Comparison of ENCODE assay signal across 8 cellular contexts in the genomic region with DNA sequence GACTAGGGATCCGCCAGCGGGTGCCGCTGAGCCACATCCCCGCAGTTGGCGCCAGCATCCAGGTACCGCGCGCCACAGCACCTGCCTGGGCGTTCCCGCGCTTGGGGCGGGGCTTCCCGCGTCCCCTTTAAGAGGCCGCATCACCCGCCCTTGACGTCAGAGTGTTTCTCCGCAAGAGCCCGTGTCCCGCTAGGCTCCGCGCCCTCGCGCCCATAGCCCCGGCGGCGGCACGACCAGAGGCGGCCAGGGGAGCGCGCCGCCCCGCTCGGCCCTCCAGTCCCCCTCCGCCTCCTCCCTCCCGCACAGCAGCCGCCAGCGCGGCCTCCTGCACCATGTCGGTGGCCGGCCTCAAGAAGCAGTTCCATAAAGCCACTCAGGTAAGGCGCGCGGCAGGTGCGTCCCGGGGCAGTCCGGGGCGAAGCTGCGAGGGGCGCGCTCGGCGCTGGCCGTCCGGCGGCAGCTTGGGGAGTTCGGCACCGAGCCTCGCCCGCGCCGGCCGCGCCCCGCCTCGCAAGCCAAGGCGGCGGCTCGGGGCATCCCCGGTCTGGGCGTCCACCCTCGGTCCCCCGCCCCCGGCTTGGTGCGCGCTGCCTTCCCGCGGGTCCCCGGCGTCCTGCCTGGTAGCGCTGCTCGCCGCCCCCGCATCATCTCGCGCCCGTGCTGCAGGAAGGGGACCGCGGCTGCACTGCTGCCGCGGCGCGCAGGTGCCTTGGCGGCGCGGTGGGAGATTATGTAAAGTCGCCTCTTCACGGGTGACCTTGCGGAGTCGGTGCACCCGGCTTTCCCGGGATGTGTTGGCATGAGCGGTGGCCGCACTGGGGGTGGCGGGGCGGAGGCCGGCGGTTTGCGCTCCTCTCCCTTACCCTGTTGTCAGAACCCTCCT. TPM values are rescaled to one million over a fixed set of nuclear protein-coding genes. Genes with fewer than 3 reads are reported as not detected.
DNase-seq lines count a peak whose midpoint lies in the region; ATAC-seq and TF ChIP-seq lines count a peak whose summit lies in the region.

Gene SH3GL2 (plus strand): TSS at position 156 of the 883 bp plus-strand sequence.

- H3K36me3 ChIP-seq in urinary bladder (ENCODE audit: insufficient read depth) = no peaks in the 10 kb centered on the region

- POLR2A ChIA-PET in RWPE1 (lab: Yijun Ruan, JAX; ENCODE audit: low non-redundant PET) = no interaction called here

- WGBS in urinary bladder = under 1% methylated on average over 109 of the region's 109 CpGs

- CTCF ChIA-PET in activated CD8-positive, alpha-beta memory T cell treated with anti-CD3 and anti-CD28 coated beads, Interleukin-2, amount 10 ng/mL, durations not matched to agents 7 days and 5 days (lab: Charles Lee) = no interaction called here
- CTCF ChIA-PET in RWPE1 (lab: Yijun Ruan, JAX) = no interaction called here

- peaks cover 2% of the 10 kb centered on the region for H3K9me3 Mint-ChIP-seq in activated CD8-positive, alpha-beta memory T cell treated with anti-CD3 and anti-CD28 coated beads, Interleukin-2, amount 10 ng/mL, durations not matched to agents 7 days and 5 days (ENCODE audit: low read depth)

- peaks cover 3% of the 10 kb centered on the region for H3K4me1 Mint-ChIP-seq in activated CD8-positive, alpha-beta memory T cell treated with anti-CD3 and anti-CD28 coated beads, Interleukin-2, amount 10 ng/mL, durations not matched to agents 7 days and 5 days

- H3K27me3 Mint-ChIP-seq in activated CD8-positive, alpha-beta memory T cell treated with anti-CD3 and anti-CD28 coated beads, Interleukin-2, amount 10 ng/mL, durations not matched to agents 7 days and 5 days = peaks cover 22% of the 10 kb centered on the region

- no peak within 1 kb of the TSS for H3K27ac ChIP-seq in RWPE1
- H3K27ac ChIP-seq in urinary bladder (ENCODE audit: low read depth) = no peak within 1 kb of the TSS

- H3K4me3 ChIP-seq in epithelial cell of proximal tubule (ENCODE audit: low read depth, low read length) (peak within 1 kb of the TSS; percentile 46), urinary bladder (ENCODE audit: low read depth, low read length) (peak within 1 kb of the TSS; percentile 52)

- no peak within 1 kb of the TSS for H3K27ac Mint-ChIP-seq in activated CD8-positive, alpha-beta memory T cell treated with anti-CD3 and anti-CD28 coated beads, Interleukin-2, amount 10 ng/mL, durations not matched to agents 7 days and 5 days

- peak; percentile 20 for ATAC-seq in activated CD8-positive, alpha-beta memory T cell treated with anti-CD3 and anti-CD28 coated beads, Interleukin-2, amount 10 ng/mL, durations not matched to agents 7 days and 5 days
- peak; percentile 73 for ATAC-seq in HG03521 (IDR thresholded peaks at IDR 0.05; ENCODE audit: unreplicated experiment)

- H3K4me3 Mint-ChIP-seq in activated CD8-positive, alpha-beta memory T cell treated with anti-CD3 and anti-CD28 coated beads, Interleukin-2, amount 10 ng/mL, durations not matched to agents 7 days and 5 days = no peak within 1 kb of the TSS

- no peak for DNase-seq in activated CD8-positive, alpha-beta memory T cell treated with anti-CD3 and anti-CD28 coated beads, Interleukin-2, amount 10 ng/mL, durations not matched to agents 7 days and 5 days
- no peak for DNase-seq in activated CD8-positive, alpha-beta memory T cell treated with anti-CD3 and anti-CD28 coated beads, Interleukin-2, amount 50 U/mL, for 4 hours
- DNase-seq in RWPE1 (ENCODE audit: low spot score) (peak; percentile 31), epithelial cell of proximal tubule (ENCODE audit: low read depth) (no peak), midbrain (lab: John Stamatoyannopoulos, UW) (peak; percentile 64), NOMO-1 treated with DMSO at 0.1 percent for 48 hours (lab: John Stamatoyannopoulos, UW; ENCODE audit: unreplicated experiment) (no peak)

- H3K4me1 ChIP-seq in urinary bladder (ENCODE audit: insufficient read depth) = no peaks in the 10 kb centered on the region

- no peak for TF ChIP-seq CTCF in RWPE1 (conservative IDR thresholded peaks at IDR 0.05; ENCODE audit: low read depth)
- no peak for TF ChIP-seq CTCF in epithelial cell of proximal tubule (conservative IDR thresholded peaks at IDR 0.05; ENCODE audit: low read depth, low read length)

- H3K36me3 Mint-ChIP-seq in activated CD8-positive, alpha-beta memory T cell treated with anti-CD3 and anti-CD28 coated beads, Interleukin-2, amount 10 ng/mL, durations not matched to agents 7 days and 5 days = peaks cover 2% of the 10 kb centered on the region

RNA-seq across cellular contexts. Expression of gene SH3GL2, which starts in this region (rescaled TPM):
- total RNA-seq in activated CD8-positive, alpha-beta memory T cell treated with anti-CD3 and anti-CD28 coated beads, Interleukin-2, amount 10 ng/mL, durations not matched to agents 7 days and 5 days = not detected
- 0.87 and 3.4 TPM in 2 replicates for total RNA-seq in epithelial cell of proximal tubule
- 4.5 TPM for total RNA-seq in urinary bladder
- 2.4 TPM for polyA plus RNA-seq in urinary bladder

Comparison
In these comparisons a context has a peak if more than half of its experiments do, and no peak if none do; other contexts are left out.
1. Peak in ATAC-seq in activated CD8-positive, alpha-beta memory T cell treated with anti-CD3 and anti-CD28 coated beads, Interleukin-2, amount 10 ng/mL, durations not matched to agents 7 days and 5 days; RNA of the gene not detected or under 1 TPM.
2. DNase-seq: peak in RWPE1 (single experiment) and midbrain (single experiment); none in activated CD8-positive, alpha-beta memory T cell treated with anti-CD3 and anti-CD28 coated beads, Interleukin-2, amount 10 ng/mL, durations not matched to agents 7 days and 5 days (single experiment), activated CD8-positive, alpha-beta memory T cell treated with anti-CD3 and anti-CD28 coated beads, Interleukin-2, amount 50 U/mL, for 4 hours (single experiment), epithelial cell of proximal tubule (single experiment) and NOMO-1 treated with DMSO at 0.1 percent for 48 hours (single experiment).